In genomic region chr14:87252103-87252502, GRCh38 we compare ENCODE assay signal across 18 cellular contexts.
"Had no signal": no experiment of that assay in that cellular context is flagged by ENCODE, and none has a peak within 500 bp of the region (broad histone marks: within the 10 kb centered on the region; RNA-seq: fewer than 3 reads in every experiment).

No MANE protein-coding gene starts in this region.

- H3K9ac ChIP-seq: neural progenitor cell had no signal

- H3K36me3 ChIP-seq: ascending aorta, colonic mucosa, gastroesophageal sphincter, neural progenitor cell, ovary, thoracic aorta had no signal

- H2AFZ ChIP-seq: neural progenitor cell had no signal

- ATAC-seq: activated CD8-positive, alpha-beta memory T cell treated with anti-CD3 and anti-CD28 coated beads, Interleukin-2, amount 10 ng/mL, durations not matched to agents 7 days and 5 days; activated T-cell treated with anti-CD3 and anti-CD28 coated beads, Interleukin-2, amount 50 U/mL, for 4 hours; gastroesophageal sphincter; stimulated activated naive CD8-positive, alpha-beta T cell treated with anti-CD3 and anti-CD28 coated beads, Interleukin-15, amount 100 ng/mL, for 72 hours had no signal

- H3K27ac ChIP-seq: ascending aorta, colonic mucosa, gastroesophageal sphincter, neural progenitor cell, ovary, thoracic aorta had no signal

- H3K4me1 ChIP-seq: ascending aorta, colonic mucosa, gastroesophageal sphincter, neural progenitor cell had no signal

- H3K9me3 ChIP-seq: ascending aorta, colonic mucosa, ovary, thoracic aorta had no signal

- H3K27me3 ChIP-seq: ascending aorta, colonic mucosa, gastroesophageal sphincter, neural progenitor cell, ovary had no signal

- H3K4me2 ChIP-seq: neural progenitor cell had no signal

- DNase-seq: activated CD4-positive, alpha-beta T cell treated with anti-CD3 and anti-CD28 coated beads for 1 hour; activated CD4-positive, alpha-beta T cell treated with anti-CD3 and anti-CD28 coated beads, Interleukin-2, amount 50 U/mL, for 48 hours; activated CD8-positive, alpha-beta memory T cell treated with anti-CD3 and anti-CD28 coated beads, Interleukin-2, amount 10 ng/mL, durations not matched to agents 7 days and 5 days; activated gamma-delta T cell; activated T-cell treated with anti-CD3 and anti-CD28 coated beads, Interleukin-2, amount 50 U/mL, for 4 hours; colonic mucosa; kidney; midbrain; ovary; retina; stimulated activated CD4-positive, alpha-beta T cell treated with anti-CD3 and anti-CD28 coated beads, Interleukin-15, amount 100 ng/mL, for 24 hours; stimulated activated CD4-positive, alpha-beta T cell treated with anti-CD3 and anti-CD28 coated beads, Interleukin-4, amount 100 ng/mL, for 4 hours; stimulated activated naive CD8-positive, alpha-beta T cell treated with anti-CD3 and anti-CD28 coated beads, Interleukin-15, amount 100 ng/mL, for 72 hours; T-helper 2 cell had no signal

- H3K4me3 ChIP-seq: ascending aorta, colonic mucosa, gastroesophageal sphincter, neural progenitor cell, ovary, thoracic aorta had no signal
